ENCODE assay signal across 1 cellular context in genomic region chr2:98736464-98736889, GRCh38.
TF ChIP-seq lines count a peak whose summit lies in the region.

No MANE protein-coding gene starts in this region.

TF ChIP-seq in GM23338, 12 proteins besides CTCF, POLR2A, EP300 and RAD21 (continued from another document):
- TF ChIP-seq, protein P1, sequence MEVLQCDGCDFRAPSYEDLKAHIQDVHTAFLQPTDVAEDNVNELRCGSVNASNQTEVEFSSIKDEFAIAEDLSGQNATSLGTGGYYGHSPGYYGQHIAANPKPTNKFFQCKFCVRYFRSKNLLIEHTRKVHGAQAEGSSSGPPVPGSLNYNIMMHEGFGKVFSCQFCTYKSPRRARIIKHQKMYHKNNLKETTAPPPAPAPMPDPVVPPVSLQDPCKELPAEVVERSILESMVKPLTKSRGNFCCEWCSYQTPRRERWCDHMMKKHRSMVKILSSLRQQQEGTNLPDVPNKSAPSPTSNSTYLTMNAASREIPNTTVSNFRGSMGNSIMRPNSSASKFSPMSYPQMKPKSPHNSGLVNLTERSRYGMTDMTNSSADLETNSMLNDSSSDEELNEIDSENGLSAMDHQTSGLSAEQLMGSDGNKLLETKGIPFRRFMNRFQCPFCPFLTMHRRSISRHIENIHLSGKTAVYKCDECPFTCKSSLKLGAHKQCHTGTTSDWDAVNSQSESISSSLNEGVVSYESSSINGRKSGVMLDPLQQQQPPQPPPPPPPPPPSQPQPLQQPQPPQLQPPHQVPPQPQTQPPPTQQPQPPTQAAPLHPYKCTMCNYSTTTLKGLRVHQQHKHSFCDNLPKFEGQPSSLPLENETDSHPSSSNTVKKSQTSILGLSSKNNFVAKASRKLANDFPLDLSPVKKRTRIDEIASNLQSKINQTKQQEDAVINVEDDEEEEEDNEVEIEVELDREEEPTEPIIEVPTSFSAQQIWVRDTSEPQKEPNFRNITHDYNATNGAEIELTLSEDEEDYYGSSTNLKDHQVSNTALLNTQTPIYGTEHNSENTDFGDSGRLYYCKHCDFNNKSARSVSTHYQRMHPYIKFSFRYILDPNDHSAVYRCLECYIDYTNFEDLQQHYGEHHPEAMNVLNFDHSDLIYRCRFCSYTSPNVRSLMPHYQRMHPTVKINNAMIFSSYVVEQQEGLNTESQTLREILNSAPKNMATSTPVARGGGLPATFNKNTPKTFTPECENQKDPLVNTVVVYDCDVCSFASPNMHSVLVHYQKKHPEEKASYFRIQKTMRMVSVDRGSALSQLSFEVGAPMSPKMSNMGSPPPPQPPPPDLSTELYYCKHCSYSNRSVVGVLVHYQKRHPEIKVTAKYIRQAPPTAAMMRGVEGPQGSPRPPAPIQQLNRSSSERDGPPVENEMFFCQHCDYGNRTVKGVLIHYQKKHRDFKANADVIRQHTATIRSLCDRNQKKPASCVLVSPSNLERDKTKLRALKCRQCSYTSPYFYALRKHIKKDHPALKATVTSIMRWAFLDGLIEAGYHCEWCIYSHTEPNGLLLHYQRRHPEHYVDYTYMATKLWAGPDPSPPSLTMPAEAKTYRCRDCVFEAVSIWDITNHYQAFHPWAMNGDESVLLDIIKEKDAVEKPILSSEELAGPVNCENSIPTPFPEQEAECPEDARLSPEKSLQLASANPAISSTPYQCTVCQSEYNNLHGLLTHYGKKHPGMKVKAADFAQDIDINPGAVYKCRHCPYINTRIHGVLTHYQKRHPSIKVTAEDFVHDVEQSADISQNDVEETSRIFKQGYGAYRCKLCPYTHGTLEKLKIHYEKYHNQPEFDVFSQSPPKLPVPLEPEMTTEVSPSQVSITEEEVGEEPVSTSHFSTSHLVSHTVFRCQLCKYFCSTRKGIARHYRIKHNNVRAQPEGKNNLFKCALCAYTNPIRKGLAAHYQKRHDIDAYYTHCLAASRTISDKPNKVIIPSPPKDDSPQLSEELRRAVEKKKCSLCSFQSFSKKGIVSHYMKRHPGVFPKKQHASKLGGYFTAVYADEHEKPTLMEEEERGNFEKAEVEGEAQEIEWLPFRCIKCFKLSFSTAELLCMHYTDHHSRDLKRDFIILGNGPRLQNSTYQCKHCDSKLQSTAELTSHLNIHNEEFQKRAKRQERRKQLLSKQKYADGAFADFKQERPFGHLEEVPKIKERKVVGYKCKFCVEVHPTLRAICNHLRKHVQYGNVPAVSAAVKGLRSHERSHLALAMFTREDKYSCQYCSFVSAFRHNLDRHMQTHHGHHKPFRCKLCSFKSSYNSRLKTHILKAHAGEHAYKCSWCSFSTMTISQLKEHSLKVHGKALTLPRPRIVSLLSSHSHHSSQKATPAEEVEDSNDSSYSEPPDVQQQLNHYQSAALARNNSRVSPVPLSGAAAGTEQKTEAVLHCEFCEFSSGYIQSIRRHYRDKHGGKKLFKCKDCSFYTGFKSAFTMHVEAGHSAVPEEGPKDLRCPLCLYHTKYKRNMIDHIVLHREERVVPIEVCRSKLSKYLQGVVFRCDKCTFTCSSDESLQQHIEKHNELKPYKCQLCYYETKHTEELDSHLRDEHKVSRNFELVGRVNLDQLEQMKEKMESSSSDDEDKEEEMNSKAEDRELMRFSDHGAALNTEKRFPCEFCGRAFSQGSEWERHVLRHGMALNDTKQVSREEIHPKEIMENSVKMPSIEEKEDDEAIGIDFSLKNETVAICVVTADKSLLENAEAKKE (CRISPR knock-in tag; IDR thresholded peaks at IDR 0.05) = no peak
TF ChIP-seq in GM23338: peak in this region for 0.
